ENCODE assay signal across 19 cellular contexts in the genomic region with DNA sequence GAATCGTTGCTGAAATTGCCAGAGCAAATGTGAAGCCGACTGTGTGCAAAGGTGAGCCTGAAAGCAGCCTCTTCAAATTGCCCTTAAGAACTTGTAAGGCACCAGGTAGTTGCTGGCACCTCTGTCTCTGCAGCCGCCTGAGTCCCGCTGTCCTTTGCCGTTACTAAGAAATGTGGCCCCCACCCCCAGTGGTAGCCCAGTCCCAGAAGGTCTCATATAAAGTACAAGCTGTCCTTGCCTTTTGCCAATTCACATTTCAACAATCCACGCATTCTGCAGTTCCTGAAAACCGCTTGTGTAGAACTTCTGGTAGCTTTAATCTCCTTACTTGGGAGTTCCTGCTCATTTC.
DNase-seq lines count a peak whose midpoint lies in the region; ATAC-seq, FAIRE-seq and TF ChIP-seq lines count a peak whose summit lies in the region.
"Had no signal": no experiment of that assay in that cellular context is flagged by ENCODE, and none has a peak within 500 bp of the region (broad histone marks: within the 10 kb centered on the region; RNA-seq: fewer than 3 reads in every experiment).

No MANE protein-coding gene starts in this region.

- H3K9me3 Mint-ChIP-seq in endothelial cell (ENCODE audit: unreplicated experiment) = no peaks in the 10 kb centered on the region
- H3K9me3 Mint-ChIP-seq in effector memory CD8-positive, alpha-beta T cell = no peaks in the 10 kb centered on the region
- H3K9me3 Mint-ChIP-seq in progenitor cell of endocrine pancreas (ENCODE audit: low read depth) = peaks cover 7% of the 10 kb centered on the region

- no peak overlapping the region for H3K4me3 Mint-ChIP-seq in endothelial cell (ENCODE audit: unreplicated experiment)
- H3K4me3 Mint-ChIP-seq in effector memory CD8-positive, alpha-beta T cell = no peak overlapping the region
- H3K4me3 Mint-ChIP-seq in progenitor cell of endocrine pancreas (ENCODE audit: low read depth) = no peak overlapping the region

- intact Hi-C loops in left ventricle myocardium inferior (cut with micrococcal nuclease) = no loop called here
- intact Hi-C loops in Right ventricle myocardium inferior (cut with DNase I) = loop anchor here (5.0 kb wide), 1 partner anchor 155 kb away; no protein-coding TSS in a partner anchor
- intact Hi-C loops in sciatic nerve (cut with DNase I) = no loop called here
- intact Hi-C loops in testis (cut with DNase I; ENCODE audit: low total_unique reads) = loop anchor here (10.0 kb wide), 1 partner anchor 727 kb away; no protein-coding TSS in a partner anchor

- peaks cover 35% of the 10 kb centered on the region for H3K4me1 Mint-ChIP-seq in endothelial cell (ENCODE audit: unreplicated experiment)
- no peaks in the 10 kb centered on the region for H3K4me1 Mint-ChIP-seq in effector memory CD8-positive, alpha-beta T cell (ENCODE audit: low read depth in 2 of 2)
- H3K4me1 Mint-ChIP-seq in progenitor cell of endocrine pancreas (ENCODE audit: low read depth) = peaks cover 4% of the 10 kb centered on the region

- H3K36me3 Mint-ChIP-seq in endothelial cell (ENCODE audit: low read depth, unreplicated experiment) = peaks cover 15% of the 10 kb centered on the region
- no peaks in the 10 kb centered on the region for H3K36me3 Mint-ChIP-seq in effector memory CD8-positive, alpha-beta T cell (ENCODE audit: insufficient read depth)
- peaks cover 8% of the 10 kb centered on the region for H3K36me3 Mint-ChIP-seq in progenitor cell of endocrine pancreas (ENCODE audit: insufficient read depth)

- H3K27me3 ChIP-seq in left ventricle myocardium inferior (ENCODE audit: low read depth) (no peaks in the 10 kb centered on the region), testis (no peaks in the 10 kb centered on the region)
- H3K27me3 ChIP-seq: Peyer's patch had no signal

- FAIRE-seq in GM12892 (lab: Jason Lieb, UNC) = no peak
- FAIRE-seq: A204.1, HTR-8/SVneo had no signal

- H3K27me3 Mint-ChIP-seq in endothelial cell (ENCODE audit: unreplicated experiment) (peaks cover 5% of the 10 kb centered on the region), progenitor cell of endocrine pancreas (no peaks in the 10 kb centered on the region)
- H3K27me3 Mint-ChIP-seq in effector memory CD8-positive, alpha-beta T cell = no peaks in the 10 kb centered on the region

- H3K36me3 ChIP-seq in left ventricle myocardium inferior (peaks cover 3% of the 10 kb centered on the region), testis (ENCODE audit: low read depth, missing control alignments) (no peaks in the 10 kb centered on the region)
- H3K36me3 ChIP-seq: Peyer's patch had no signal

- ATAC-seq in Right ventricle myocardium inferior (no peak), sciatic nerve (peak; percentile 53)
- no peak for ATAC-seq in effector memory CD8-positive, alpha-beta T cell (replicated peaks)
- ATAC-seq: HCT116 had no signal

- peak overlapping the region; percentile 76 for H3K27ac ChIP-seq in left ventricle myocardium inferior (replicated peaks)
- H3K27ac ChIP-seq in testis = peak overlapping the region in 1 of 2 donors; percentile 44
- H3K27ac ChIP-seq: C4-2B, GM23248, Peyer's patch had no signal

- H3K27ac Mint-ChIP-seq in endothelial cell (ENCODE audit: unreplicated experiment) = peak overlapping the region; percentile 70
- no peak overlapping the region for H3K27ac Mint-ChIP-seq in effector memory CD8-positive, alpha-beta T cell
- no peak overlapping the region for H3K27ac Mint-ChIP-seq in progenitor cell of endocrine pancreas

- peaks cover 59% of the 10 kb centered on the region for H3K4me1 ChIP-seq in left ventricle myocardium inferior
- peaks cover 20% of the 10 kb centered on the region for H3K4me1 ChIP-seq in testis
- H3K4me1 ChIP-seq: Peyer's patch had no signal

- peak overlapping the region; percentile 28 for H3K4me3 ChIP-seq in left ventricle myocardium inferior
- no peak overlapping the region for H3K4me3 ChIP-seq in testis
- H3K4me3 ChIP-seq: GM23248, Peyer's patch had no signal

- H3K9me3 ChIP-seq in left ventricle myocardium inferior (replicated peaks) (no peaks in the 10 kb centered on the region), testis (no peaks in the 10 kb centered on the region)
- H3K9me3 ChIP-seq: Peyer's patch had no signal

- WGBS in testis, 2 donors = 48 to 51% methylated on average over 6 to 7 of the region's 7 CpGs

- TF ChIP-seq CTCF in left ventricle myocardium inferior (IDR thresholded peaks at IDR 0.05; ENCODE audit: borderline replicate concordance) (no peak), endothelial cell (IDR thresholded peaks at IDR 0.05; ENCODE audit: unreplicated experiment) (no peak), testis (IDR thresholded peaks at IDR 0.05) (no peak), progenitor cell of endocrine pancreas (IDR thresholded peaks at IDR 0.05; ENCODE audit: unreplicated experiment) (no peak)

- TF ChIP-seq POLR2A in testis (IDR thresholded peaks at IDR 0.05) (no peak), GM12892 (IDR thresholded peaks at IDR 0.05; ENCODE audit: low read depth, low read length) (no peak)

- DNase-seq in left ventricle myocardium inferior (no peak), Right ventricle myocardium inferior (ENCODE audit: missing footprints) (no peak), endothelial cell (ENCODE audit: low spot score) (no peak), sciatic nerve (ENCODE audit: low spot score) (no peak), testis (peak; percentile 66), progenitor cell of endocrine pancreas (ENCODE audit: low spot score, unreplicated experiment) (no peak), GM12892 (ENCODE audit: insufficient read length) (no peak)
- DNase-seq in effector memory CD8-positive, alpha-beta T cell = no peak
- DNase-seq: COR-L47, GM23248, MV-4-11, NCI-H1417 treated with DMSO at 0.1 percent for 48 hours, NCI-H2029 treated with DMSO at 0.1 percent for 48 hours, NCI-H524 had no signal

Comparison
In these comparisons a context has a peak if more than half of its experiments do, and no peak if none do; other contexts are left out.
1. intact Hi-C loops: an anchor here in Right ventricle myocardium inferior (5.0 kb wide) and testis (10.0 kb wide); none called in left ventricle myocardium inferior and sciatic nerve.